ENCODE assay signal across 30 cellular contexts in the genomic region with DNA sequence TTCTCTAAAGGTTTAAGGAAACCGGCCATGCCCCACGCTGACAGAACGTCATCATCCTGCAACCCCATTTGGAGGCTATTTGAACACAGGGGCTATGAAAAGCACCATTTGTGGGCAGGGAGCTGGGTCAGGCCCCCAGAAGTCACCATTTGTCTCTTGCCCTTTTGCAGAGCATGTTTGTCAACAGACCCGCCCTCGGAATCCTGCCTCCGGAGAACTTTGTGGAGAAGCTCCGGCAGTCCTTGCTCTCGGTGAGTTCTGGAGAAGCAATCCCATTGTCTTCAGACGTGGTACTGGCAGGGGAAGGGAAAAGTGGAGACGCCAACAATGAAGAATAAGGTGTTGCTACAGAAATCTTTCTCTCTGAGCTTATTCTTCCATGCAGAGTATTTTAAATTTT.
"Had no signal": no experiment of that assay in that cellular context is flagged by ENCODE, and none has a peak within 500 bp of the region (broad histone marks: within the 10 kb centered on the region; RNA-seq: fewer than 3 reads in every experiment).

No MANE protein-coding gene starts in this region.

- H3K27me3 Mint-ChIP-seq: activated CD4-positive, alpha-beta memory T cell treated with anti-CD3 and anti-CD28 coated beads for 36 hours; activated CD4-positive, alpha-beta T cell treated with anti-CD3 and anti-CD28 coated beads, Interleukin-2, amount 10 ng/mL, durations not matched to agents 24 days and 14 days; naive thymus-derived CD4-positive, alpha-beta T cell; progenitor cell of endocrine pancreas; stimulated activated memory B cell treated with anti-CD40 and anti-IgM and Interleukin-4, amounts not matched to agents 10 μg/mL and 1 μg/mL and 100 μg/mL, for 72 hours; stimulated activated naive CD8-positive, alpha-beta T cell treated with anti-CD3 and anti-CD28 coated beads, Interleukin-15, amount 100 ng/mL, for 72 hours; type B pancreatic cell had no signal

- H3K27ac ChIP-seq: brain microvascular endothelial cell, heart left ventricle, neutrophil, ovary, uterus had no signal

- H3K9me3 Mint-ChIP-seq: activated CD4-positive, alpha-beta memory T cell treated with anti-CD3 and anti-CD28 coated beads for 36 hours; activated CD4-positive, alpha-beta T cell treated with anti-CD3 and anti-CD28 coated beads, Interleukin-2, amount 10 ng/mL, durations not matched to agents 24 days and 14 days; activated T-helper 1 cell treated with anti-CD3 and anti-CD28 coated beads, Interleukin-12 subunit alpha, Interleukin-12 subunit beta, Interleukin-2, Interleukin-4 antibody, amounts not matched to agents 30 ng/mL and 10 ng/mL and 1 ng/mL, durations not matched to agents 14 hours and 24 hours and 36 hours; naive thymus-derived CD4-positive, alpha-beta T cell; stimulated activated memory B cell treated with anti-CD40 and anti-IgM and Interleukin-4, amounts not matched to agents 10 μg/mL and 1 μg/mL and 100 μg/mL, for 72 hours; stimulated activated naive CD8-positive, alpha-beta T cell treated with anti-CD3 and anti-CD28 coated beads, Interleukin-15, amount 100 ng/mL, for 72 hours; type B pancreatic cell had no signal

- H3K4me1 ChIP-seq: heart left ventricle, uterus had no signal

- H3K4me1 Mint-ChIP-seq: activated CD4-positive, alpha-beta T cell treated with anti-CD3 and anti-CD28 coated beads, Interleukin-2, amount 10 ng/mL, durations not matched to agents 24 days and 14 days; naive thymus-derived CD4-positive, alpha-beta T cell; stimulated activated memory B cell treated with anti-CD40 and anti-IgM and Interleukin-4, amounts not matched to agents 10 μg/mL and 1 μg/mL and 100 μg/mL, for 72 hours; stimulated activated naive CD8-positive, alpha-beta T cell treated with anti-CD3 and anti-CD28 coated beads, Interleukin-15, amount 100 ng/mL, for 72 hours had no signal

- H3K36me3 ChIP-seq: brain microvascular endothelial cell, ovary, uterus had no signal

- ATAC-seq: esophagus mucosa; heart left ventricle; naive thymus-derived CD4-positive, alpha-beta T cell; sciatic nerve; stimulated activated memory B cell treated with anti-CD40 and anti-IgM and Interleukin-4, amounts not matched to agents 10 μg/mL and 1 μg/mL and 100 μg/mL, for 72 hours; stimulated activated naive CD8-positive, alpha-beta T cell treated with anti-CD3 and anti-CD28 coated beads, Interleukin-15, amount 100 ng/mL, for 72 hours had no signal

- DNase-seq: activated CD4-positive, alpha-beta memory T cell treated with anti-CD3 and anti-CD28 coated beads for 36 hours; activated CD4-positive, alpha-beta T cell treated with anti-CD3 and anti-CD28 coated beads, Interleukin-2, amount 10 ng/mL, durations not matched to agents 24 days and 14 days; activated CD8-positive, alpha-beta memory T cell treated with anti-CD3 and anti-CD28 coated beads, Interleukin-2, amount 50 U/mL, for 4 hours; activated gamma-delta T cell treated with Interleukin-2 at 50 U/mL for 16 hours; activated naive CD4-positive, alpha-beta T cell treated with anti-CD3 and anti-CD28 coated beads, Interleukin-2, amount 50 U/mL, for 16 hours; activated T-cell treated with anti-CD3 and anti-CD28 coated beads, Interleukin-2, amount 50 U/mL, for 1 hour; amniotic stem cell; brain microvascular endothelial cell; cortex of kidney; foreskin fibroblast; heart left ventricle; midbrain; naive thymus-derived CD4-positive, alpha-beta T cell; retina; small intestine; stimulated activated CD4-positive, alpha-beta T cell treated with anti-CD3 and anti-CD28 coated beads, Interleukin-1b, Interleukin-23, amount 100 ng/mL, for 48 hours; stimulated activated CD4-positive, alpha-beta T cell treated with anti-CD3 and anti-CD28 coated beads, Interleukin-4, amount 100 ng/mL, for 4 hours; stimulated activated CD8-positive, alpha-beta memory T cell treated with anti-CD3 and anti-CD28 coated beads, Interleukin-4, amount 100 ng/mL, for 48 hours; stimulated activated naive CD8-positive, alpha-beta T cell treated with anti-CD3 and anti-CD28 coated beads, Interleukin-15, amount 100 ng/mL, for 72 hours; substantia nigra; T-helper 1 cell; uterus had no signal

- H3K27ac Mint-ChIP-seq: activated CD4-positive, alpha-beta memory T cell treated with anti-CD3 and anti-CD28 coated beads for 36 hours; activated CD4-positive, alpha-beta T cell treated with anti-CD3 and anti-CD28 coated beads, Interleukin-2, amount 10 ng/mL, durations not matched to agents 24 days and 14 days; activated T-helper 1 cell treated with anti-CD3 and anti-CD28 coated beads, Interleukin-12 subunit alpha, Interleukin-12 subunit beta, Interleukin-2, Interleukin-4 antibody, amounts not matched to agents 30 ng/mL and 10 ng/mL and 1 ng/mL, durations not matched to agents 14 hours and 24 hours and 36 hours; naive thymus-derived CD4-positive, alpha-beta T cell; progenitor cell of endocrine pancreas; stimulated activated memory B cell treated with anti-CD40 and anti-IgM and Interleukin-4, amounts not matched to agents 10 μg/mL and 1 μg/mL and 100 μg/mL, for 72 hours; stimulated activated naive CD8-positive, alpha-beta T cell treated with anti-CD3 and anti-CD28 coated beads, Interleukin-15, amount 100 ng/mL, for 72 hours; type B pancreatic cell had no signal

- H3K27me3 ChIP-seq: brain microvascular endothelial cell, heart left ventricle, neutrophil, ovary, uterus had no signal

- H3K4me3 ChIP-seq: heart left ventricle, ovary, uterus had no signal

- H3K4me3 Mint-ChIP-seq: activated CD4-positive, alpha-beta memory T cell treated with anti-CD3 and anti-CD28 coated beads for 36 hours; activated CD4-positive, alpha-beta T cell treated with anti-CD3 and anti-CD28 coated beads, Interleukin-2, amount 10 ng/mL, durations not matched to agents 24 days and 14 days; activated T-helper 1 cell treated with anti-CD3 and anti-CD28 coated beads, Interleukin-12 subunit alpha, Interleukin-12 subunit beta, Interleukin-2, Interleukin-4 antibody, amounts not matched to agents 30 ng/mL and 10 ng/mL and 1 ng/mL, durations not matched to agents 14 hours and 24 hours and 36 hours; naive thymus-derived CD4-positive, alpha-beta T cell; stimulated activated memory B cell treated with anti-CD40 and anti-IgM and Interleukin-4, amounts not matched to agents 10 μg/mL and 1 μg/mL and 100 μg/mL, for 72 hours; stimulated activated naive CD8-positive, alpha-beta T cell treated with anti-CD3 and anti-CD28 coated beads, Interleukin-15, amount 100 ng/mL, for 72 hours; type B pancreatic cell had no signal

- H3K9me3 ChIP-seq: heart left ventricle, neutrophil, ovary, uterus had no signal
